ENCODE assay signal across 9 cellular contexts in genomic region chr7:20786779-20787651, GRCh38.
DNase-seq lines count a peak whose midpoint lies in the region; ATAC-seq and TF ChIP-seq lines count a peak whose summit lies in the region.
"Had no signal": no experiment of that assay in that cellular context is flagged by ENCODE, and none has a peak within 500 bp of the region (broad histone marks: within the 10 kb centered on the region; RNA-seq: fewer than 3 reads in every experiment).

Gene SP8 (minus strand): TSS chr7:20786886. CDS start chr7:20786798, 88 bp downstream.

- no peak for ATAC-seq in GM18909 (IDR thresholded peaks at IDR 0.05; ENCODE audit: poor library complexity, unreplicated experiment)
- no peak for ATAC-seq in HG03469 (IDR thresholded peaks at IDR 0.05; ENCODE audit: unreplicated experiment)
- ATAC-seq: GM12878 had no signal

- peak within 1 kb of the TSS; percentile 59 for H3K27ac ChIP-seq in 22Rv1

- H3K4me3 ChIP-seq in astrocyte of the spinal cord (ENCODE audit: low read depth, low read length), result peak within 1 kb of the TSS; percentile 35
- H3K4me3 ChIP-seq: GM12878 had no signal

- in situ Hi-C loops in GM13977 (cut with MboI; ENCODE audit: low pct_unique_long_range_greater_than_20kb, low sequenced_read_pairs, unreplicated experiment), result no loop called here
- in situ Hi-C loops in astrocyte of the spinal cord (cut with HindIII; ENCODE audit: low sequenced_read_pairs), result no loop called here

- DNase-seq in GM13977 (ENCODE audit: low spot score) (peak; percentile 62), NCI-H446 (lab: John Stamatoyannopoulos, UW) (peak; percentile 36 to 87), astrocyte of the spinal cord (ENCODE audit: low read depth, low spot score) (no peak), left kidney (ENCODE audit: low read depth, low spot score) (peak; percentile 79), T1000 (lab: John Stamatoyannopoulos, UW) (no peak)

- TF ChIP-seq CTCF in 22Rv1 (IDR thresholded peaks at IDR 0.05) (peak; percentile 2; the same call in 1 of the 2 replicates), GM13977 (IDR thresholded peaks at IDR 0.05; ENCODE audit: extremely low read depth, insufficient read depth, missing control alignments) (no peak), astrocyte of the spinal cord (IDR thresholded peaks at IDR 0.05; ENCODE audit: low read depth, low read length) (no peak)

Comparison
In these comparisons a context has a peak if more than half of its experiments do, and no peak if none do; other contexts are left out.
1. DNase-seq: peak in GM13977 (single experiment), NCI-H446 (2 of 2) and left kidney (single experiment); none in astrocyte of the spinal cord (single experiment) and T1000 (single experiment).